In the genomic region with DNA sequence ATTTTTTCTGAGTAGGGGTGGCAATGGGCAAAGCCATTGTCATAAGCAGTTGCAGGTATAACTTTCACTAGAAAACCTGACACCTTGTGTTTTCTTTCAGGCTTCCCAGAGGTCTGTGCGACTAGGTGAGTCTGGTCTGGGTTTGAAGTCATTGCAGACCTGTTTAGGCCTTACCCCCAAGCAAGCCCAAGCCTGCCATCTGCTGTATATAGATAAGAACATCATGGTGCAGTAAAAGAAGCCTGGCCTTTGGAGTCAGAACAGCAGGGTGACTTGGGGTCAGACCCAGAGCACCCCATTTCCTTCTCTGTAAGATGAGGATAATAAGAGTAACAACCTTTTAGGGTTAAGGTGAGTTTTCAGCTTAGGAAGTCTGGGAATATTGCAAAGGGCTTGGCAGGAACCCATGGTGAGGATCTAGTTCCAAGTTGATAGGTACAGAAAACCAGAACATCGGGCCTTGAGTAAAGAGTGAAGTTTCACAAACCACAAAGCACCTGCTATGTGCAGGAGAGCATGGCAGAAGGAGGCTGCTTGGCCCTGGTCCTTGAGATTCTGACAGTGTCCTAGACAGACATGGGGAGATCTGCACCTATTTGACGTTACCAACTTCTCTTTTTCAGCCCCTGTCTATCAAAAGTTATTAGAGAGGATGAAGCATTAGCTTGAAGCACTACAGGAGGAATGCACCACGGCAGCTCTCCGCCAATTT, we compare ENCODE assay signal across 8 cellular contexts. TPM values are rescaled to one million over a fixed set of nuclear protein-coding genes. Genes with fewer than 3 reads are reported as not detected.
DNase-seq lines count a peak whose midpoint lies in the region; ATAC-seq and TF ChIP-seq lines count a peak whose summit lies in the region.

No MANE protein-coding gene starts in this region.

- peaks cover 9% of the 10 kb centered on the region for H3K36me3 Mint-ChIP-seq in central memory CD8-positive, alpha-beta T cell (ENCODE audit: insufficient read depth)
- peaks cover 60% of the 10 kb centered on the region for H3K36me3 Mint-ChIP-seq in nephron (ENCODE audit: low read depth)

- no peak overlapping the region for H3K4me3 ChIP-seq in GM12864 (ENCODE audit: low read depth, low read length)

- in situ Hi-C loops in G401 (cut with HindIII; ENCODE audit: low sequenced_read_pairs): no loop called here

- H3K4me1 Mint-ChIP-seq in central memory CD8-positive, alpha-beta T cell: no peaks in the 10 kb centered on the region
- peaks cover 53% of the 10 kb centered on the region for H3K4me1 Mint-ChIP-seq in nephron

- no peaks in the 10 kb centered on the region for H3K27me3 Mint-ChIP-seq in central memory CD8-positive, alpha-beta T cell
- H3K27me3 Mint-ChIP-seq in nephron (ENCODE audit: low read depth): no peaks in the 10 kb centered on the region

- no peaks in the 10 kb centered on the region for H3K9me3 Mint-ChIP-seq in central memory CD8-positive, alpha-beta T cell
- H3K9me3 Mint-ChIP-seq in nephron: peaks cover 4% of the 10 kb centered on the region

- ATAC-seq in HG02759 (IDR thresholded peaks at IDR 0.05; ENCODE audit: unreplicated experiment): peak; percentile 61
- ATAC-seq in central memory CD8-positive, alpha-beta T cell (replicated peaks; ENCODE audit: extremely low read depth, poor library complexity, severe bottlenecking): peak; percentile 58

- no peak overlapping the region for H3K27ac Mint-ChIP-seq in central memory CD8-positive, alpha-beta T cell (ENCODE audit: low read depth)
- H3K27ac Mint-ChIP-seq in nephron: peak overlapping the region in 2 of 3 experiments; percentile 72 to 85

- peak; percentile 44 to 48 for DNase-seq in AML-193 (lab: John Stamatoyannopoulos, UW)
- peak; percentile 34 for DNase-seq in GM12864 (ENCODE audit: low read depth)
- DNase-seq in NCI-H345 (lab: John Stamatoyannopoulos, UW): peak; percentile 63
- no peak for DNase-seq in central memory CD8-positive, alpha-beta T cell (ENCODE audit: low spot score in 2 of 2)
- DNase-seq in G401 (ENCODE audit: low spot score): no peak
- no peak for DNase-seq in retina

- H3K4me3 Mint-ChIP-seq in central memory CD8-positive, alpha-beta T cell: no peak overlapping the region
- no peak overlapping the region for H3K4me3 Mint-ChIP-seq in nephron

- peak; percentile 66 for TF ChIP-seq CTCF in GM12864 (IDR thresholded peaks at IDR 0.05; ENCODE audit: low read depth, low read length, missing control alignments)
- peak in 2 of 3 experiments; percentile 24 to 26 for TF ChIP-seq CTCF in nephron (IDR thresholded peaks at IDR 0.05; ENCODE audit: unreplicated experiment in 3 of 3)

RNA-seq across cellular contexts. Expression of gene TGFBI, which starts 33.9 kb away (rescaled TPM):
- 0.18 TPM in 1 of 2 replicates, not detected in the other for total RNA-seq in G401 (2014; rRNA removed; shearing (Covaris generic))

Comparison
In these comparisons a context has a peak if more than half of its experiments do, and no peak if none do; other contexts are left out.
1. DNase-seq: peak in AML-193 (2 of 2), GM12864 (single experiment) and NCI-H345 (single experiment); none in central memory CD8-positive, alpha-beta T cell (0 of 2), G401 (single experiment) and retina (single experiment).